ENCODE assay signal across 2 cellular contexts in the genomic region with DNA sequence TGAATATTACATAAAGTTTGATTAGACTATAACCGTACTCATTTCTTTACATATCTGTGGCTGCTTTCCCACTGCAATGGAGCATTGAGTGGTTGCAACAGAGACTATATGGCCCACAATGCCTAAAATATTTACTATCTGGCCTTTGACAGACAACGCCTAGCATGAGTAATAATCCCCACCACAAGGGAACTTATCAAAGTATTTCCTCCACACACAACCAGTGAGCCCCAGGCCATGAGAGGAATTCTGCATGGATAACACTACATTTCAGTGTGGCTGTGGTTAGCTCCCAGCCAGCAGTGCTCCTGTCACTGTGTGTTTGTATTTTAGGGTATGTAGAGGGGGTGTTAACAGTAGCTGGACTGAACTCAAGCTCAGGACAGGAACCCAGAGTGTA.
TF ChIP-seq lines count a peak whose summit lies in the region.

No MANE protein-coding gene starts in this region.

TF ChIP-seq in IMR-90, 13 proteins besides CTCF, POLR2A, EP300 and RAD21:
- TF ChIP-seq, protein P1, sequence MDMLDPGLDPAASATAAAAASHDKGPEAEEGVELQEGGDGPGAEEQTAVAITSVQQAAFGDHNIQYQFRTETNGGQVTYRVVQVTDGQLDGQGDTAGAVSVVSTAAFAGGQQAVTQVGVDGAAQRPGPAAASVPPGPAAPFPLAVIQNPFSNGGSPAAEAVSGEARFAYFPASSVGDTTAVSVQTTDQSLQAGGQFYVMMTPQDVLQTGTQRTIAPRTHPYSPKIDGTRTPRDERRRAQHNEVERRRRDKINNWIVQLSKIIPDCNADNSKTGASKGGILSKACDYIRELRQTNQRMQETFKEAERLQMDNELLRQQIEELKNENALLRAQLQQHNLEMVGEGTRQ (IDR thresholded peaks at IDR 0.05; ENCODE audit: low read depth, low read length) = no peak
- TF ChIP-seq CEBPB (IDR thresholded peaks at IDR 0.05; ENCODE audit: low read depth, low read length) = 0 out of 2 replicates have a peak, but pooled peaks have one; percentile 32

TF ChIP-seq in K562, 482 proteins besides CTCF, POLR2A, EP300 and RAD21:
- TF ChIP-seq, protein P2, sequence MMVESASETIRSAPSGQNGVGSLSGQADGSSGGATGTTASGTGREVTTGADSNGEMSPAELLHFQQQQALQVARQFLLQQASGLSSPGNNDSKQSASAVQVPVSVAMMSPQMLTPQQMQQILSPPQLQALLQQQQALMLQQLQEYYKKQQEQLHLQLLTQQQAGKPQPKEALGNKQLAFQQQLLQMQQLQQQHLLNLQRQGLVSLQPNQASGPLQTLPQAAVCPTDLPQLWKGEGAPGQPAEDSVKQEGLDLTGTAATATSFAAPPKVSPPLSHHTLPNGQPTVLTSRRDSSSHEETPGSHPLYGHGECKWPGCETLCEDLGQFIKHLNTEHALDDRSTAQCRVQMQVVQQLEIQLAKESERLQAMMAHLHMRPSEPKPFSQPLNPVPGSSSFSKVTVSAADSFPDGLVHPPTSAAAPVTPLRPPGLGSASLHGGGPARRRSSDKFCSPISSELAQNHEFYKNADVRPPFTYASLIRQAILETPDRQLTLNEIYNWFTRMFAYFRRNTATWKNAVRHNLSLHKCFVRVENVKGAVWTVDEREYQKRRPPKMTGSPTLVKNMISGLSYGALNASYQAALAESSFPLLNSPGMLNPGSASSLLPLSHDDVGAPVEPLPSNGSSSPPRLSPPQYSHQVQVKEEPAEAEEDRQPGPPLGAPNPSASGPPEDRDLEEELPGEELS (CRISPR knock-in tag; IDR thresholded peaks at IDR 0.05; ENCODE audit: borderline replicate concordance) = no peak
- TF ChIP-seq PHB (CRISPR knock-in tag; IDR thresholded peaks at IDR 0.05) (no peak), CBFA2T3 (IDR thresholded peaks at IDR 0.05) (peak; percentile 25; the same call in 1 of the 2 replicates), FOSL1 (tag; conservative IDR thresholded peaks at IDR 0.05) (peak; percentile 85), CEBPB (tag; IDR thresholded peaks at IDR 0.05) (peak; percentile 49; the same call in 1 of the 2 replicates), LCOR (CRISPR knock-in tag; IDR thresholded peaks at IDR 0.05) (0 out of 2 replicates have a peak, but pooled peaks have one; percentile 41), TCF3 (CRISPR knock-in tag; IDR thresholded peaks at IDR 0.05) (peak; percentile 46; the same call in 1 of the 2 replicates), TEAD4 (IDR thresholded peaks at IDR 0.05; ENCODE audit: low read length) (peak; percentile 31; the same call in 1 of the 2 replicates), TEAD4 (CRISPR knock-in tag; IDR thresholded peaks at IDR 0.05; ENCODE audit: borderline replicate concordance) (no peak), CEBPG (CRISPR knock-in tag; IDR thresholded peaks at IDR 0.05) (no peak), CEBPG (tag; conservative IDR thresholded peaks at IDR 0.05 in 1 of 2, IDR thresholded peaks at IDR 0.05 in 1 of 2) (peak in 1 of 2 experiments; percentile 46; a peak in 1 of 4 replicates), CXXC5 (CRISPR knock-in tag; IDR thresholded peaks at IDR 0.05) (peak; percentile 40; the same call in 1 of the 2 replicates), MEIS2 (IDR thresholded peaks at IDR 0.05; ENCODE audit: partially characterized antibody) (peak; percentile 19)
